In the genomic region with DNA sequence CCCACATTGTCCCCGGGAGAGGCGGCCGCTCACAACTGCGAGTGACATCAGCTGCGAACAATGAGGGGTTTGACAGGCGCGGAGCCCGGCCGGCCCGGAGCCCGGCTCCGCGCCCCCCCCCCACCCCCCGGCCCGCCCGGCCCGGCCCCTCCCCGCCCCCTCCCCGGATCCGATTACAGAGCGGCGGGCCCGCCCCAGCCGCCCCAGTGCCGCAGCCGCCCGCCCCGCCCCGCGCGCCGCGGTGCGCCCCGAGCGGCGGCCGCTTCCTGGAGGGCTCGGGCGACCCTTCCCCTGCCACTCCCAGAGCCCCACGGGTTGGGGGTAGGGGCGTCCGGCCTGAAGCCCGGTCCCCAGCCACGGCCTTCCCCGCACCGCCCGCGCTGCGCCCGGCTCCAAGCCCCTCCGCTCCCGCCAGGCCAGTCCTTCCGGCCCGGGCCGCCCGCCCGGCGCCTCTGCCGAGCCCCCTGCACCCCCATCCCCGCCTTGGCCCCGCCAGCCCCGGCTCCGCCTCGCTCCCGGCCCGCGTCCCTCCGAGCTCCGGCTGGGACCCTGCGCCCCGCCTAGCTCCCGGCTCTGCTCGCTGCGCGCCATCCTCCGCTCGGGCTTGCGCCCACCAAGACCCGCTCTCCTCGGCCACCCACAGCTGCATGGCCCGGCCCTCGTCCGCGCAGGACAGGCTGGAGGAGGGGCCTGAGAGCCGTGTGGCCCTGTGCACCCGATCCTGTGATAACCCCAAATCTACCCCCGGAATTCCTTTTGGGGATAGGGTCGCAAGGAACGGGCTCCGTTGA, we compare ENCODE assay signal across 8 cellular contexts. TPM values are rescaled to one million over a fixed set of nuclear protein-coding genes. Genes with fewer than 3 reads are reported as not detected.
DNase-seq lines count a peak whose midpoint lies in the region; ATAC-seq, FAIRE-seq and TF ChIP-seq lines count a peak whose summit lies in the region.

A gene (minus strand): TSS at position 71 of the 791 bp plus-strand sequence. CDS start 6,214 bp downstream, outside the sequence.

- H3K79me2 ChIP-seq in OCI-LY7 (ENCODE audit: insufficient read depth, low read depth, low read length): no peaks in the 10 kb centered on the region

- no peaks in the 10 kb centered on the region for H3K36me3 ChIP-seq in OCI-LY7 (ENCODE audit: insufficient read depth, low read length)
- no peaks in the 10 kb centered on the region for H3K36me3 ChIP-seq in left ventricle myocardium inferior
- H3K36me3 ChIP-seq in pancreas: no peaks in the 10 kb centered on the region

- ATAC-seq in pancreas: peak; percentile 61 to 74 (median 67)
- no peak for ATAC-seq in GM18511 (IDR thresholded peaks at IDR 0.05; ENCODE audit: unreplicated experiment)
- ATAC-seq in HG03135 (IDR thresholded peaks at IDR 0.05; ENCODE audit: unreplicated experiment): no peak

- no peaks in the 10 kb centered on the region for H4K20me1 ChIP-seq in OCI-LY7 (ENCODE audit: insufficient read depth, low read length)

- intact Hi-C loops in OCI-LY7 (cut with micrococcal nuclease; ENCODE audit: unreplicated experiment) (no loop called here), left ventricle myocardium inferior (cut with micrococcal nuclease) (no loop called here), pancreas (cut with DNase I) (no loop called here)

- DNase-seq in ELF-1 (ENCODE audit: low read depth, low spot score) (peak; percentile 58), H4 (ENCODE audit: low spot score) (no peak), OCI-LY7 (ENCODE audit: low spot score) (no peak), left ventricle myocardium inferior (peak; percentile 78), pancreas (peak; percentile 74 to 88 (median 82))

- H3K4me1 ChIP-seq in OCI-LY7 (ENCODE audit: insufficient read depth, low read length, poor library complexity, severe bottlenecking): peaks cover 10% of the 10 kb centered on the region
- peaks cover 88% of the 10 kb centered on the region for H3K4me1 ChIP-seq in left ventricle myocardium inferior
- peaks cover 4 to 19% (median 15%) of the 10 kb centered on the region in 3 donors for H3K4me1 ChIP-seq in pancreas

- FAIRE-seq in pancreas (lab: Jason Lieb, UNC): no peak

- H3K4me2 ChIP-seq in OCI-LY7 (ENCODE audit: low read length): peak within 1 kb of the TSS; percentile 45

- CTCF ChIA-PET in OCI-LY7 (lab: Charles Lee; ENCODE audit: unreplicated experiment): interaction anchor here (0.5 to 0.7 kb wide), 2 partner anchors 23 to 726 kb away, joined by 3 to 8 read pairs; no protein-coding TSS in a partner anchor

- POLR2A ChIA-PET in OCI-LY7 (lab: Charles Lee): no interaction called here

- H3K9me2 ChIP-seq in OCI-LY7 (ENCODE audit: insufficient read depth, low read length): no peaks in the 10 kb centered on the region

- no peaks in the 10 kb centered on the region for H3K9me3 ChIP-seq in OCI-LY7 (ENCODE audit: low read length)
- no peaks in the 10 kb centered on the region for H3K9me3 ChIP-seq in left ventricle myocardium inferior (replicated peaks)
- H3K9me3 ChIP-seq in pancreas: no peaks in the 10 kb centered on the region

- BruUV-seq in OCI-LY7 (replicated peaks; lab: Mats Ljungman, UMichigan): no TSS peak

- 1 to 2% methylated on average over 50 to 79 of the region's 91 CpGs for WGBS in pancreas, 2 donors

- peak within 1 kb of the TSS; percentile 51 for H3K4me3 ChIP-seq in OCI-LY7 (ENCODE audit: low read depth, low read length, poor library complexity, severe bottlenecking)
- peak within 1 kb of the TSS; percentile 85 for H3K4me3 ChIP-seq in left ventricle myocardium inferior
- H3K4me3 ChIP-seq in pancreas: peak within 1 kb of the TSS; percentile 48 to 72 (median 71)

- TF ChIP-seq CTCF in OCI-LY7 (conservative IDR thresholded peaks at IDR 0.05; ENCODE audit: low read length) (no peak), left ventricle myocardium inferior (IDR thresholded peaks at IDR 0.05; ENCODE audit: borderline replicate concordance) (no peak), pancreas (IDR thresholded peaks at IDR 0.05) (no peak)

- no peak within 1 kb of the TSS for H3K27ac ChIP-seq in OCI-LY7 (ENCODE audit: low read depth, low read length, poor library complexity, severe bottlenecking)
- peak within 1 kb of the TSS; percentile 97 for H3K27ac ChIP-seq in angular gyrus (ENCODE audit: low read depth, low read length)
- peak within 1 kb of the TSS; percentile 98 for H3K27ac ChIP-seq in left ventricle myocardium inferior (replicated peaks)
- peak within 1 kb of the TSS; percentile 61 to 82 (median 71) for H3K27ac ChIP-seq in pancreas

- H2AFZ ChIP-seq in OCI-LY7 (ENCODE audit: low read length): no peak within 1 kb of the TSS

- no peaks in the 10 kb centered on the region for H3K27me3 ChIP-seq in left ventricle myocardium inferior (ENCODE audit: low read depth)
- no peaks in the 10 kb centered on the region for H3K27me3 ChIP-seq in pancreas

RNA-seq across cellular contexts. Expression of the gene that starts here (rescaled TPM):
- total RNA-seq in H4 (2014; rRNA removed; shearing (Covaris generic)): 27.0 and 31.0 TPM in 2 replicates
- 1.4 and 2.0 TPM in 2 replicates for total RNA-seq in OCI-LY7 (2014; rRNA removed; shearing (Covaris generic))
- total RNA-seq in OCI-LY7 (2022) (12.5 and 14.4 TPM in 2 replicates), left ventricle myocardium inferior (73.0 TPM), pancreas (10 to 100 TPM; 10.7 to 19.8 (median 14.5) TPM)
- 10 to 100 TPM; 43.3 to 55.2 TPM for polyA plus RNA-seq in pancreas

Comparison
In these comparisons a context has a peak if more than half of its experiments do, and no peak if none do; other contexts are left out.
1. DNase-seq: peak in ELF-1 (single experiment), left ventricle myocardium inferior (single experiment) and pancreas (6 of 6); none in H4 (single experiment) and OCI-LY7 (single experiment).
2. ATAC-seq: peak in pancreas (4 of 4); none in GM18511 (single experiment) and HG03135 (single experiment).
3. Peak in every context shown above with its lines, with median percentiles within 50 percentile points of each other: H3K4me3 ChIP-seq.